17 cellular contexts compared by ENCODE assay signal in genomic region chr20:15740046-15740775, GRCh38.
DNase-seq lines count a peak whose midpoint lies in the region; TF ChIP-seq lines count a peak whose summit lies in the region.
"Had no signal": no experiment of that assay in that cellular context is flagged by ENCODE, and none has a peak within 500 bp of the region (broad histone marks: within the 10 kb centered on the region; RNA-seq: fewer than 3 reads in every experiment).

No MANE protein-coding gene starts in this region.

- CTCF ChIA-PET in OCI-LY7 (lab: Charles Lee; ENCODE audit: unreplicated experiment): no interaction called here

- H3K23ac ChIP-seq in neuronal stem cell (ENCODE audit: low read depth, low read length, poor library complexity): no peak overlapping the region

- H2AK5ac ChIP-seq in neuronal stem cell (ENCODE audit: low read depth, low read length): no peak overlapping the region

- H3K9me2 ChIP-seq in OCI-LY7 (ENCODE audit: insufficient read depth, low read length): no peaks in the 10 kb centered on the region
- H3K9me2 ChIP-seq: SK-N-SH had no signal

- in situ Hi-C loops in SK-MEL-5 (cut with HindIII; ENCODE audit: low pct_unique_long_range_greater_than_20kb, low sequenced_read_pairs): no loop called here

- no peaks in the 10 kb centered on the region for H3K27me3 ChIP-seq in neuronal stem cell (ENCODE audit: control insufficient read depth in 3 of 3, insufficient read depth in 3 of 3, low read depth in 1 of 3, low read length in 3 of 3)
- H3K27me3 ChIP-seq: BLaER1, MG63 had no signal

- intact Hi-C loops in OCI-LY7 (cut with micrococcal nuclease; ENCODE audit: unreplicated experiment): no loop called here

- H3K27ac ChIP-seq in neuronal stem cell (replicated peaks; ENCODE audit: low read length): no peak overlapping the region
- no peak overlapping the region for H3K27ac ChIP-seq in OCI-LY7 (ENCODE audit: low read depth, low read length, poor library complexity, severe bottlenecking)
- H3K27ac ChIP-seq: BLaER1 had no signal

- H2AFZ ChIP-seq in neuronal stem cell (ENCODE audit: low read length) (peak overlapping the region; percentile 63), OCI-LY7 (ENCODE audit: low read length) (no peak overlapping the region)

- no peak overlapping the region for H3K14ac ChIP-seq in neuronal stem cell (ENCODE audit: low read length)

- H3K4me2 ChIP-seq in neuronal stem cell (ENCODE audit: insufficient read depth, low read length, poor library complexity, severe bottlenecking) (no peak overlapping the region), OCI-LY7 (ENCODE audit: low read length) (no peak overlapping the region)
- H3K4me2 ChIP-seq: BLaER1, SK-N-SH had no signal

- no TSS peak for BruUV-seq in OCI-LY7 (replicated peaks; lab: Mats Ljungman, UMichigan)

- no peak for TF ChIP-seq CTCF in OCI-LY7 (conservative IDR thresholded peaks at IDR 0.05; ENCODE audit: low read length)

- H3K9me3 ChIP-seq in neuronal stem cell (replicated peaks in 1 of 2; ENCODE audit: control insufficient read depth in 2 of 2, insufficient read depth in 1 of 2, low read depth in 1 of 2, low read length in 2 of 2) (no peaks in the 10 kb centered on the region), OCI-LY7 (ENCODE audit: low read length) (no peaks in the 10 kb centered on the region)
- H3K9me3 ChIP-seq: BLaER1, MG63, SK-N-SH had no signal

- DNase-seq in COLO829 (ENCODE audit: low spot score): peak; percentile 54
- peak; percentile 69 for DNase-seq in SK-MEL-5 (ENCODE audit: low read depth, low spot score)
- peak; percentile 85 for DNase-seq in foreskin melanocyte
- DNase-seq in neuronal stem cell (ENCODE audit: low spot score): no peak
- DNase-seq in OCI-LY7 (ENCODE audit: low spot score): no peak
- no peak for DNase-seq in activated CD4-positive, alpha-beta T cell treated with anti-CD3 and anti-CD28 coated beads, Interleukin-2, amount 50 U/mL, for 48 hours
- DNase-seq in activated effector memory CD4-positive, alpha-beta T cell treated with Interleukin-2 at 50 U/mL for 16 hours: no peak
- DNase-seq: CD4-positive, CD25-positive, alpha-beta regulatory T cell; KBM-7; MG63; NCI-H1105 treated with DMSO at 0.1 percent for 48 hours; NCI-H2081; NCI-H2227 treated with DMSO at 0.1 percent for 48 hours; NCI-H69; SIG-M5; SK-N-SH had no signal

- no peak overlapping the region for H3K4me3 ChIP-seq in neuronal stem cell (ENCODE audit: low read length in 2 of 2)
- no peak overlapping the region for H3K4me3 ChIP-seq in OCI-LY7 (ENCODE audit: low read depth, low read length, poor library complexity, severe bottlenecking)
- H3K4me3 ChIP-seq: BLaER1, MG63 had no signal

- H2BK12ac ChIP-seq in neuronal stem cell (ENCODE audit: low read length): no peak overlapping the region

- no peak overlapping the region for H3K4ac ChIP-seq in neuronal stem cell (ENCODE audit: low read length)

- H2BK120ac ChIP-seq in neuronal stem cell (ENCODE audit: low read depth, low read length): no peak overlapping the region

- no peak overlapping the region for H3K18ac ChIP-seq in neuronal stem cell (ENCODE audit: low read length)

- no peaks in the 10 kb centered on the region for H4K20me1 ChIP-seq in OCI-LY7 (ENCODE audit: insufficient read depth, low read length)
- H4K20me1 ChIP-seq: BLaER1 had no signal

- POLR2A ChIA-PET in OCI-LY7 (lab: Charles Lee): interaction anchor here (0.6 to 1.3 kb wide), 5 partner anchors 10 to 98 kb away, joined by 3 to 4 read pairs (median 3); no protein-coding TSS in a partner anchor

- H4K8ac ChIP-seq in neuronal stem cell (ENCODE audit: low read depth, low read length): no peak overlapping the region

- no peak overlapping the region for H3K9ac ChIP-seq in neuronal stem cell (ENCODE audit: low read depth, low read length, poor library complexity)
- H3K9ac ChIP-seq: BLaER1, SK-N-SH had no signal

- H4K91ac ChIP-seq in neuronal stem cell (ENCODE audit: low read depth, low read length, poor library complexity): no peak overlapping the region

- no peak overlapping the region for H2BK15ac ChIP-seq in neuronal stem cell (ENCODE audit: low read length)

- H3K4me1 ChIP-seq in neuronal stem cell (ENCODE audit: control insufficient read depth in 2 of 2, insufficient read depth in 1 of 2, low read depth in 1 of 2, low read length in 2 of 2) (no peaks in the 10 kb centered on the region), OCI-LY7 (ENCODE audit: insufficient read depth, low read length, poor library complexity, severe bottlenecking) (no peaks in the 10 kb centered on the region)
- H3K4me1 ChIP-seq: BLaER1 had no signal

- no peaks in the 10 kb centered on the region for H3K79me2 ChIP-seq in OCI-LY7 (ENCODE audit: insufficient read depth, low read depth, low read length)

- no peaks in the 10 kb centered on the region for H3K36me3 ChIP-seq in neuronal stem cell (replicated peaks in 1 of 2; ENCODE audit: control insufficient read depth in 2 of 2, insufficient read depth in 2 of 2, low read length in 2 of 2)
- no peaks in the 10 kb centered on the region for H3K36me3 ChIP-seq in OCI-LY7 (ENCODE audit: insufficient read depth, low read length)
- H3K36me3 ChIP-seq: BLaER1, MG63 had no signal

- WGBS in neuronal stem cell (ENCODE audit: extremely low coverage in 2 of 2, insufficient read length in 2 of 2, insufficient replicate concordance in 1 of 2), 2 donors: no CpG with 5 or more reads among the region's 3 CpGs

- no peaks in the 10 kb centered on the region for H3K79me1 ChIP-seq in neuronal stem cell (ENCODE audit: low read depth, low read length)

- H2BK5ac ChIP-seq in neuronal stem cell (ENCODE audit: low read length): no peak overlapping the region

Comparison
In these comparisons a context has a peak if more than half of its experiments do, and no peak if none do; other contexts are left out.
1. DNase-seq: peak in COLO829 (single experiment), SK-MEL-5 (single experiment) and foreskin melanocyte (single experiment); none in neuronal stem cell (single experiment), OCI-LY7 (single experiment), activated CD4-positive, alpha-beta T cell treated with anti-CD3 and anti-CD28 coated beads, Interleukin-2, amount 50 U/mL, for 48 hours (0 of 2) and activated effector memory CD4-positive, alpha-beta T cell treated with Interleukin-2 at 50 U/mL for 16 hours (single experiment).